Comparison of ENCODE assay signal across 18 cellular contexts in genomic region chr19:4046946-4047683, GRCh38. TPM values are rescaled to one million over a fixed set of nuclear protein-coding genes. Genes with fewer than 3 reads are reported as not detected.
DNase-seq lines count a peak whose midpoint lies in the region; ATAC-seq lines count a peak whose summit lies in the region.
"Had no signal": no experiment of that assay in that cellular context is flagged by ENCODE, and none has a peak within 500 bp of the region (broad histone marks: within the 10 kb centered on the region; RNA-seq: fewer than 3 reads in every experiment).

No MANE protein-coding gene starts in this region.

- H3K27me3 Mint-ChIP-seq in effector memory CD8-positive, alpha-beta T cell: no peaks in the 10 kb centered on the region
- H3K27me3 Mint-ChIP-seq in naive thymus-derived CD8-positive, alpha-beta T cell: no peaks in the 10 kb centered on the region
- H3K27me3 Mint-ChIP-seq: CD4-positive, CD25-positive, alpha-beta regulatory T cell had no signal

- H3K4me1 Mint-ChIP-seq in effector memory CD8-positive, alpha-beta T cell (ENCODE audit: low read depth in 2 of 2): peaks cover 19 to 28% of the 10 kb centered on the region in 2 donors
- H3K4me1 Mint-ChIP-seq in naive thymus-derived CD8-positive, alpha-beta T cell: peaks cover 19 to 38% (median 29%) of the 10 kb centered on the region in 4 donors

- H3K4me3 Mint-ChIP-seq in effector memory CD8-positive, alpha-beta T cell: no peak overlapping the region
- peak overlapping the region in 7 of 10 donors; percentile 18 to 65 (median 37) for H3K4me3 Mint-ChIP-seq in naive thymus-derived CD8-positive, alpha-beta T cell

- DNase-seq in H7: peak; percentile 76
- DNase-seq in effector memory CD8-positive, alpha-beta T cell: no peak
- DNase-seq in naive thymus-derived CD8-positive, alpha-beta T cell: no peak
- DNase-seq in glomerular visceral epithelial cell (ENCODE audit: extremely low spot score): no peak
- no peak for DNase-seq in GOT3 (lab: John Stamatoyannopoulos, UW)
- DNase-seq: ACHN, C1 segment of cervical spinal cord, DMS153, DMS79, GDM1, IMR-90, Karpas-422, KBM-7 had no signal

- H3K36me3 ChIP-seq in H7 (replicated peaks; ENCODE audit: control insufficient read depth, insufficient read depth, low read length): peaks cover 4% of the 10 kb centered on the region

- no peaks in the 10 kb centered on the region for H3K27me3 ChIP-seq in H7 (ENCODE audit: control insufficient read depth, insufficient read depth, low read length)
- H3K27me3 ChIP-seq: BE2C had no signal

- H3K9me3 Mint-ChIP-seq in effector memory CD8-positive, alpha-beta T cell: no peaks in the 10 kb centered on the region
- no peaks in the 10 kb centered on the region for H3K9me3 Mint-ChIP-seq in naive thymus-derived CD8-positive, alpha-beta T cell

- no peak overlapping the region for H3K4me3 ChIP-seq in H7 (ENCODE audit: insufficient read depth, low read depth, low read length)
- H3K4me3 ChIP-seq: HAP-1 had no signal

- peak overlapping the region; percentile 35 to 71 for H3K27ac Mint-ChIP-seq in effector memory CD8-positive, alpha-beta T cell
- H3K27ac Mint-ChIP-seq in naive thymus-derived CD8-positive, alpha-beta T cell: peak overlapping the region in 6 of 10 donors; percentile 60 to 98 (median 84)

- peaks cover 97% of the 10 kb centered on the region for H3K36me3 Mint-ChIP-seq in effector memory CD8-positive, alpha-beta T cell (ENCODE audit: insufficient read depth)
- peaks cover 0 to 64% (median 9%) of the 10 kb centered on the region in 3 donors for H3K36me3 Mint-ChIP-seq in naive thymus-derived CD8-positive, alpha-beta T cell

- POLR2A ChIA-PET in naive thymus-derived CD8-positive, alpha-beta T cell (lab: Charles Lee): interaction anchor here (0.7 kb wide), 1 partner anchor 37 kb away, joined by 3 read pairs; no protein-coding TSS in a partner anchor

- no peak for ATAC-seq in effector memory CD8-positive, alpha-beta T cell (replicated peaks)
- ATAC-seq in naive thymus-derived CD8-positive, alpha-beta T cell: no peak
- ATAC-seq in HG02970 (IDR thresholded peaks at IDR 0.05; ENCODE audit: low FRiP score, unreplicated experiment) (no peak), GM18870 (IDR thresholded peaks at IDR 0.05; ENCODE audit: unreplicated experiment) (no peak)

RNA-seq across cellular contexts. Expression of gene ZBTB7A, which starts 19.6 kb away (rescaled TPM):
- total RNA-seq in H7 (2014; rRNA removed; shearing (Covaris generic)): 18.3 and 20.8 TPM in 2 replicates
- 10 to 100 TPM; 59.9 TPM for total RNA-seq in naive thymus-derived CD8-positive, alpha-beta T cell
- 10 to 100 TPM; 31.3 to 52.2 (median 31.5) TPM for polyA plus RNA-seq in naive thymus-derived CD8-positive, alpha-beta T cell

RNA-seq across cellular contexts. Expression of gene PIAS4, which starts 39.6 kb away (rescaled TPM):
- total RNA-seq in H7 (2014; rRNA removed; shearing (Covaris generic)): 47.9 and 54.4 TPM in 2 replicates
- 10 to 100 TPM; 34.4 to 34.9 TPM for total RNA-seq in naive thymus-derived CD8-positive, alpha-beta T cell
- polyA plus RNA-seq in naive thymus-derived CD8-positive, alpha-beta T cell: 1 to 10 TPM; 3.2 to 4.9 (median 4.5) TPM

Comparison
In these comparisons a context has a peak if more than half of its experiments do, and no peak if none do; other contexts are left out.
1. H3K4me3 Mint-ChIP-seq: peak in naive thymus-derived CD8-positive, alpha-beta T cell (7 of 10); none in effector memory CD8-positive, alpha-beta T cell (0 of 2).